In genomic region chr16:3561626-3562025, GRCh38 we compare ENCODE assay signal across 39 cellular contexts. TPM values are rescaled to one million over a fixed set of nuclear protein-coding genes. Genes with fewer than 3 reads are reported as not detected.
"Had no signal": no experiment of that assay in that cellular context is flagged by ENCODE, and none has a peak within 500 bp of the region (broad histone marks: within the 10 kb centered on the region; RNA-seq: fewer than 3 reads in every experiment).

No MANE protein-coding gene starts in this region.

- H3K4me1 Mint-ChIP-seq: activated CD4-positive, alpha-beta memory T cell treated with anti-CD3 and anti-CD28 coated beads, Interleukin-2, amount 10 ng/mL, durations not matched to agents 7 days and 5 days; activated CD4-positive, alpha-beta T cell treated with anti-CD3 and anti-CD28 coated beads for 36 hours; activated CD4-positive, alpha-beta T cell treated with anti-CD3 and anti-CD28 coated beads, Interleukin-2, amount 10 ng/mL, durations not matched to agents 7 days and 5 days; activated CD8-positive, alpha-beta memory T cell treated with anti-CD3 and anti-CD28 coated beads, Interleukin-2, amount 10 ng/mL, durations not matched to agents 7 days and 5 days; activated naive CD4-positive, alpha-beta T cell treated with anti-CD3 and anti-CD28 coated beads, Interleukin-2, amount 10 ng/mL, durations not matched to agents 7 days and 5 days; activated naive CD4-positive, alpha-beta T cell treated with anti-CD3 and anti-CD28 coated beads, Interleukin-2, amount 50 U/mL, for 24 hours; activated naive CD8-positive, alpha-beta T cell treated with anti-CD3 and anti-CD28 coated beads, Interleukin-2, amount 10 ng/mL, durations not matched to agents 7 days and 5 days; activated naive CD8-positive, alpha-beta T cell treated with anti-CD3 and anti-CD28 coated beads, Interleukin-2, amount 50 U/mL, for 24 hours; brain; central memory CD8-positive, alpha-beta T cell; WTC11 had no signal

- H3K4me1 ChIP-seq: ascending aorta had no signal

- H3K27ac Mint-ChIP-seq: activated CD4-positive, alpha-beta memory T cell treated with anti-CD3 and anti-CD28 coated beads, Interleukin-2, amount 10 ng/mL, durations not matched to agents 7 days and 5 days; activated CD4-positive, alpha-beta T cell treated with anti-CD3 and anti-CD28 coated beads for 36 hours; activated CD4-positive, alpha-beta T cell treated with anti-CD3 and anti-CD28 coated beads, Interleukin-2, amount 10 ng/mL, durations not matched to agents 7 days and 5 days; activated CD8-positive, alpha-beta memory T cell treated with anti-CD3 and anti-CD28 coated beads, Interleukin-2, amount 10 ng/mL, durations not matched to agents 7 days and 5 days; activated CD8-positive, alpha-beta T cell treated with anti-CD3 and anti-CD28 coated beads, Interleukin-2, amount 10 ng/mL, durations not matched to agents 7 days and 5 days; activated naive CD4-positive, alpha-beta T cell treated with anti-CD3 and anti-CD28 coated beads, Interleukin-2, amount 10 ng/mL, durations not matched to agents 7 days and 5 days; activated naive CD4-positive, alpha-beta T cell treated with anti-CD3 and anti-CD28 coated beads, Interleukin-2, amount 50 U/mL, for 24 hours; activated naive CD8-positive, alpha-beta T cell; activated naive CD8-positive, alpha-beta T cell treated with anti-CD3 and anti-CD28 coated beads, Interleukin-2, amount 10 ng/mL, durations not matched to agents 7 days and 5 days; activated naive CD8-positive, alpha-beta T cell treated with anti-CD3 and anti-CD28 coated beads, Interleukin-2, amount 50 U/mL, for 24 hours; activated T-helper 2 cell treated with anti-CD3 and anti-CD28 coated beads, Interferon-gamma antibody, Interleukin-2, Interleukin-4, amounts not matched to agents 10 μg/mL and 5 μg/mL and 100 μg/mL, durations not matched to agents 14 hours and 24 hours and 36 hours; brain; T-helper 1 cell treated with Interleukin-12 subunit alpha and Interleukin-12 subunit beta and Interleukin-4 antibody, amounts not matched to agents 30 μg/mL and 1 μg/mL, for 36 hours; T-helper 2 cell treated with Interferon-gamma antibody and Interleukin-4, amounts not matched to agents 5 μg/mL and 100 μg/mL, for 36 hours; WTC11 had no signal

- H3K9me3 Mint-ChIP-seq: activated CD4-positive, alpha-beta memory T cell treated with anti-CD3 and anti-CD28 coated beads, Interleukin-2, amount 10 ng/mL, durations not matched to agents 7 days and 5 days; activated CD4-positive, alpha-beta T cell treated with anti-CD3 and anti-CD28 coated beads, Interleukin-2, amount 10 ng/mL, durations not matched to agents 7 days and 5 days; activated naive CD4-positive, alpha-beta T cell treated with anti-CD3 and anti-CD28 coated beads, Interleukin-2, amount 10 ng/mL, durations not matched to agents 7 days and 5 days; activated naive CD4-positive, alpha-beta T cell treated with anti-CD3 and anti-CD28 coated beads, Interleukin-2, amount 50 U/mL, for 24 hours; activated naive CD8-positive, alpha-beta T cell treated with anti-CD3 and anti-CD28 coated beads, Interleukin-2, amount 10 ng/mL, durations not matched to agents 7 days and 5 days; activated naive CD8-positive, alpha-beta T cell treated with anti-CD3 and anti-CD28 coated beads, Interleukin-2, amount 50 U/mL, for 24 hours; activated T-cell treated with anti-CD3 and anti-CD28 coated beads, Interleukin-2, amount 50 U/mL, for 24 hours; activated T-helper 2 cell treated with anti-CD3 and anti-CD28 coated beads, Interferon-gamma antibody, Interleukin-2, Interleukin-4, amounts not matched to agents 10 μg/mL and 5 μg/mL and 100 μg/mL, durations not matched to agents 14 hours and 24 hours and 36 hours; brain; central memory CD8-positive, alpha-beta T cell; T-helper 1 cell treated with Interleukin-12 subunit alpha and Interleukin-12 subunit beta and Interleukin-4 antibody, amounts not matched to agents 30 μg/mL and 1 μg/mL, for 36 hours; T-helper 2 cell treated with Interferon-gamma antibody and Interleukin-4, amounts not matched to agents 5 μg/mL and 100 μg/mL, for 36 hours; WTC11 had no signal

- FAIRE-seq: bronchial epithelial cell had no signal

- H3K4me3 Mint-ChIP-seq: activated CD4-positive, alpha-beta memory T cell treated with anti-CD3 and anti-CD28 coated beads, Interleukin-2, amount 10 ng/mL, durations not matched to agents 7 days and 5 days; activated CD4-positive, alpha-beta T cell treated with anti-CD3 and anti-CD28 coated beads for 36 hours; activated CD4-positive, alpha-beta T cell treated with anti-CD3 and anti-CD28 coated beads, Interleukin-2, amount 10 ng/mL, durations not matched to agents 7 days and 5 days; activated CD8-positive, alpha-beta memory T cell treated with anti-CD3 and anti-CD28 coated beads, Interleukin-2, amount 10 ng/mL, durations not matched to agents 7 days and 5 days; activated CD8-positive, alpha-beta T cell treated with anti-CD3 and anti-CD28 coated beads, Interleukin-2, amount 10 ng/mL, durations not matched to agents 7 days and 5 days; activated naive CD4-positive, alpha-beta T cell treated with anti-CD3 and anti-CD28 coated beads, Interleukin-2, amount 10 ng/mL, durations not matched to agents 7 days and 5 days; activated naive CD4-positive, alpha-beta T cell treated with anti-CD3 and anti-CD28 coated beads, Interleukin-2, amount 50 U/mL, for 24 hours; activated naive CD8-positive, alpha-beta T cell; activated naive CD8-positive, alpha-beta T cell treated with anti-CD3 and anti-CD28 coated beads, Interleukin-2, amount 10 ng/mL, durations not matched to agents 7 days and 5 days; activated naive CD8-positive, alpha-beta T cell treated with anti-CD3 and anti-CD28 coated beads, Interleukin-2, amount 50 U/mL, for 24 hours; activated T-cell treated with anti-CD3 and anti-CD28 coated beads, Interleukin-2, amount 50 U/mL, for 24 hours; brain; central memory CD8-positive, alpha-beta T cell; T-helper 1 cell treated with Interleukin-12 subunit alpha and Interleukin-12 subunit beta and Interleukin-4 antibody, amounts not matched to agents 30 μg/mL and 1 μg/mL, for 36 hours; T-helper 2 cell treated with Interferon-gamma antibody and Interleukin-4, amounts not matched to agents 5 μg/mL and 100 μg/mL, for 36 hours; WTC11 had no signal

- ATAC-seq: activated CD4-positive, alpha-beta T cell treated with anti-CD3 and anti-CD28 coated beads for 36 hours; activated CD4-positive, CD25-positive, alpha-beta regulatory T cell treated with anti-CD3 and anti-CD28 coated beads, Interleukin-2, amount 50 U/mL, for 24 hours; activated CD8-positive, alpha-beta memory T cell treated with anti-CD3 and anti-CD28 coated beads, Interleukin-2, amount 10 ng/mL, durations not matched to agents 7 days and 5 days; activated CD8-positive, alpha-beta T cell treated with anti-CD3 and anti-CD28 coated beads, Interleukin-2, amount 10 ng/mL, durations not matched to agents 7 days and 5 days; activated naive CD8-positive, alpha-beta T cell treated with anti-CD3 and anti-CD28 coated beads, Interleukin-2, amount 50 U/mL, for 24 hours; WTC11 had no signal

- H3K27ac ChIP-seq: ascending aorta, cardiac muscle cell had no signal

- H3K27me3 ChIP-seq: ascending aorta, cardiac muscle cell had no signal

- H3K4me3 ChIP-seq: ascending aorta, cardiac muscle cell had no signal

- H3K36me3 Mint-ChIP-seq: WTC11 had no signal

- H3K9me3 ChIP-seq: ascending aorta had no signal

- H3K36me3 ChIP-seq: ascending aorta, cardiac muscle cell, WERI-Rb-1 had no signal

- DNase-seq: activated CD4-positive, alpha-beta memory T cell treated with anti-CD3 and anti-CD28 coated beads, Interleukin-2, amount 10 ng/mL, durations not matched to agents 7 days and 5 days; activated CD4-positive, alpha-beta T cell treated with anti-CD3 and anti-CD28 coated beads for 1 hour; activated CD4-positive, alpha-beta T cell treated with anti-CD3 and anti-CD28 coated beads for 36 hours; activated CD4-positive, alpha-beta T cell treated with anti-CD3 and anti-CD28 coated beads for 48 hours; activated CD4-positive, alpha-beta T cell treated with anti-CD3 and anti-CD28 coated beads, Interleukin-2, amount 10 ng/mL, durations not matched to agents 7 days and 5 days; activated CD4-positive, alpha-beta T cell treated with anti-CD3 and anti-CD28 coated beads, Interleukin-2, amount 50 U/mL, for 48 hours; activated CD4-positive, CD25-positive, alpha-beta regulatory T cell; activated CD8-positive, alpha-beta memory T cell treated with anti-CD3 and anti-CD28 coated beads for 24 hours; activated CD8-positive, alpha-beta memory T cell treated with anti-CD3 and anti-CD28 coated beads, Interleukin-2, amount 10 ng/mL, durations not matched to agents 7 days and 5 days; activated CD8-positive, alpha-beta memory T cell treated with anti-CD3 and anti-CD28 coated beads, Interleukin-2, amount 50 U/mL, for 48 hours; activated CD8-positive, alpha-beta T cell treated with anti-CD3 and anti-CD28 coated beads, Interleukin-2, amount 10 ng/mL, durations not matched to agents 7 days and 5 days; activated effector memory CD4-positive, alpha-beta T cell treated with Interleukin-2 at 50 U/mL for 16 hours; activated gamma-delta T cell; activated naive CD4-positive, alpha-beta T cell treated with anti-CD3 and anti-CD28 coated beads, Interleukin-2, amount 10 ng/mL, durations not matched to agents 7 days and 5 days; activated naive CD4-positive, alpha-beta T cell treated with Interleukin-2 at 50 U/mL for 16 hours; activated naive CD8-positive, alpha-beta T cell treated with anti-CD3 and anti-CD28 coated beads, Interleukin-2, amount 10 ng/mL, durations not matched to agents 7 days and 5 days; activated naive CD8-positive, alpha-beta T cell treated with anti-CD3 and anti-CD28 coated beads, Interleukin-2, amount 50 U/mL, for 24 hours; activated T-cell treated with anti-CD3 and anti-CD28 coated beads, Interleukin-2, amount 50 U/mL, for 24 hours; activated T-cell treated with anti-CD3 and anti-CD28 coated beads, Interleukin-2, amount 50 U/mL, for 48 hours; amygdala; anterior cingulate cortex; caudate nucleus; cerebellar nuclear complex; T-helper 1 cell; T-helper 2 cell; T-helper 9 cell had no signal

RNA-seq across cellular contexts. Expression of gene NLRC3, which starts 15.6 kb away (rescaled TPM):
- total RNA-seq: bronchial epithelial cell had no signal
